In the genomic region with DNA sequence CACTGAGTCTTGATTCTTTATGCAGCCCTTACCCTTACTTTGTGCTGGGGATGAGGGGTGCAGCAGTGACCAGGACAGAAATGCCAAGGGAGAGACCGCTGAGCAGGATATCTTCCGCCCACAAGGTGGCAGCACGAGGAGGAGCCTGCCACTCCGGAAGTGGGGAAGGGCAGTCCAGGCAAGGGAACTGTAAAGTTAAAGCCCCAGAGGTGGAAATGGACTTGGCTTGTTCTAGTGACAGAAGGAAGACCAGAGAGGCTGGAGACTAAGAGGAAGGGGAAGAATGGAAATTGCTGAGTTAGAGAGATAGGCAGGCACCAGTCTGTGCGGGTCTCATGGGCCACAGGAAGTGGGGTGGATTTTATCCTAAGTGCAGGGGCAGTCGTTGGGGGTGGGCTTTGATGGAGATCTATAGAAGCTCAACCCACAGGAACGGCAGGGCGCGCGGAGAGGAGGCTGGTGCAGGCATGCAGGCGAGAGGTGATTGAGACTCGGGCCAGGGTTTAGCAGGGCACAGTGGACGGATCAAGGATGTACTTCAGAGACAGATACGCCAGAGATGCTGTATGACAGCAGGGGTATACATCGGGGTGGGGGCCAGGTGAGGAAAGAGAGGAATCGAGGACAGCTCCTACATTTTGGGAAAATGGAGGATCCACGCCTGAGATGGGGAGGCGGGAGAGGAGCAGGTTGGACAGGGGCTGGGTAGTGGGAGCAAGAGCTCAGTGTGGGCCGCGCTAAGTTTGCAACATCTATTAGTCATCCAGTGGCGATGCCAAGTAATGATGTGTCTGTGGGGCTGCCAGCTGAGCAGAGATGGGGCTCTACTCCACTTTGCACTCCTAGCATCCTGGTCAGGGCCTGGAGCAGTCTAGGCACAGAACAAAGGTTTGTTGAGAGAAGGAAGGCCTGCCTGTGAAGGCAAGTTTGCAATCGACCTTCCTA, we compare ENCODE assay signal across 1 cellular context.
TF ChIP-seq lines count a peak whose summit lies in the region.

No MANE protein-coding gene starts in this region.

TF ChIP-seq in HEK293, 187 proteins besides CTCF, POLR2A, EP300 and RAD21 (continued from another document):
- TF ChIP-seq, protein P1, sequence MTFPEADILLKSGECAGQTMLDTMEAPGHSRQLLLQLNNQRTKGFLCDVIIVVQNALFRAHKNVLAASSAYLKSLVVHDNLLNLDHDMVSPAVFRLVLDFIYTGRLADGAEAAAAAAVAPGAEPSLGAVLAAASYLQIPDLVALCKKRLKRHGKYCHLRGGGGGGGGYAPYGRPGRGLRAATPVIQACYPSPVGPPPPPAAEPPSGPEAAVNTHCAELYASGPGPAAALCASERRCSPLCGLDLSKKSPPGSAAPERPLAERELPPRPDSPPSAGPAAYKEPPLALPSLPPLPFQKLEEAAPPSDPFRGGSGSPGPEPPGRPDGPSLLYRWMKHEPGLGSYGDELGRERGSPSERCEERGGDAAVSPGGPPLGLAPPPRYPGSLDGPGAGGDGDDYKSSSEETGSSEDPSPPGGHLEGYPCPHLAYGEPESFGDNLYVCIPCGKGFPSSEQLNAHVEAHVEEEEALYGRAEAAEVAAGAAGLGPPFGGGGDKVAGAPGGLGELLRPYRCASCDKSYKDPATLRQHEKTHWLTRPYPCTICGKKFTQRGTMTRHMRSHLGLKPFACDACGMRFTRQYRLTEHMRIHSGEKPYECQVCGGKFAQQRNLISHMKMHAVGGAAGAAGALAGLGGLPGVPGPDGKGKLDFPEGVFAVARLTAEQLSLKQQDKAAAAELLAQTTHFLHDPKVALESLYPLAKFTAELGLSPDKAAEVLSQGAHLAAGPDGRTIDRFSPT (tag by site-specific recombination; IDR thresholded peaks at IDR 0.05): peak; percentile 51; the same call in 1 of the 2 replicates
- TF ChIP-seq ZNF426 (tag by site-specific recombination; IDR thresholded peaks at IDR 0.05): no peak
- TF ChIP-seq ZBTB17 (tag by site-specific recombination; IDR thresholded peaks at IDR 0.05): 0 out of 2 replicates have a peak, but pooled peaks have one; percentile 25
- TF ChIP-seq, protein P2, sequence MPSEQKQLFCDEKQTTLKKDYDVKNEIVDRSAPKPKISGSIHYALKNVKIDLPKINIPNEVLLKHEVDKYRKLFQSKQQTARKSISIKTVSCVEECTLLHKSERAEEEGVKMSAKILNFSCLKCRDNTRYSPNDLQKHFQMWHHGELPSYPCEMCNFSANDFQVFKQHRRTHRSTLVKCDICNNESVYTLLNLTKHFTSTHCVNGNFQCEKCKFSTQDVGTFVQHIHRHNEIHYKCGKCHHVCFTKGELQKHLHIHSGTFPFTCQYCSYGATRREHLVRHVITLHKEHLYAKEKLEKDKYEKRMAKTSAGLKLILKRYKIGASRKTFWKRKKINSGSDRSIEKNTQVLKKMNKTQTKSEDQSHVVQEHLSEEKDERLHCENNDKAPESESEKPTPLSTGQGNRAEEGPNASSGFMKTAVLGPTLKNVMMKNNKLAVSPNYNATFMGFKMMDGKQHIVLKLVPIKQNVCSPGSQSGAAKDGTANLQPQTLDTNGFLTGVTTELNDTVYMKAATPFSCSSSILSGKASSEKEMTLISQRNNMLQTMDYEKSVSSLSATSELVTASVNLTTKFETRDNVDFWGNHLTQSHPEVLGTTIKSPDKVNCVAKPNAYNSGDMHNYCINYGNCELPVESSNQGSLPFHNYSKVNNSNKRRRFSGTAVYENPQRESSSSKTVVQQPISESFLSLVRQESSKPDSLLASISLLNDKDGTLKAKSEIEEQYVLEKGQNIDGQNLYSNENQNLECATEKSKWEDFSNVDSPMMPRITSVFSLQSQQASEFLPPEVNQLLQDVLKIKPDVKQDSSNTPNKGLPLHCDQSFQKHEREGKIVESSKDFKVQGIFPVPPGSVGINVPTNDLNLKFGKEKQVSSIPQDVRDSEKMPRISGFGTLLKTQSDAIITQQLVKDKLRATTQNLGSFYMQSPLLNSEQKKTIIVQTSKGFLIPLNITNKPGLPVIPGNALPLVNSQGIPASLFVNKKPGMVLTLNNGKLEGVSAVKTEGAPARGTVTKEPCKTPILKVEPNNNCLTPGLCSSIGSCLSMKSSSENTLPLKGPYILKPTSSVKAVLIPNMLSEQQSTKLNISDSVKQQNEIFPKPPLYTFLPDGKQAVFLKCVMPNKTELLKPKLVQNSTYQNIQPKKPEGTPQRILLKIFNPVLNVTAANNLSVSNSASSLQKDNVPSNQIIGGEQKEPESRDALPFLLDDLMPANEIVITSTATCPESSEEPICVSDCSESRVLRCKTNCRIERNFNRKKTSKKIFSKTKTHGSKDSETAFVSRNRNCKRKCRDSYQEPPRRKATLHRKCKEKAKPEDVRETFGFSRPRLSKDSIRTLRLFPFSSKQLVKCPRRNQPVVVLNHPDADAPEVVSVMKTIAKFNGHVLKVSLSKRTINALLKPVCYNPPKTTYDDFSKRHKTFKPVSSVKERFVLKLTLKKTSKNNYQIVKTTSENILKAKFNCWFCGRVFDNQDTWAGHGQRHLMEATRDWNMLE (tag by site-specific recombination; conservative IDR thresholded peaks at IDR 0.05; ENCODE audit: low read depth): 0 out of 2 replicates have a peak, but pooled peaks have one; percentile 23
- TF ChIP-seq, protein P3, sequence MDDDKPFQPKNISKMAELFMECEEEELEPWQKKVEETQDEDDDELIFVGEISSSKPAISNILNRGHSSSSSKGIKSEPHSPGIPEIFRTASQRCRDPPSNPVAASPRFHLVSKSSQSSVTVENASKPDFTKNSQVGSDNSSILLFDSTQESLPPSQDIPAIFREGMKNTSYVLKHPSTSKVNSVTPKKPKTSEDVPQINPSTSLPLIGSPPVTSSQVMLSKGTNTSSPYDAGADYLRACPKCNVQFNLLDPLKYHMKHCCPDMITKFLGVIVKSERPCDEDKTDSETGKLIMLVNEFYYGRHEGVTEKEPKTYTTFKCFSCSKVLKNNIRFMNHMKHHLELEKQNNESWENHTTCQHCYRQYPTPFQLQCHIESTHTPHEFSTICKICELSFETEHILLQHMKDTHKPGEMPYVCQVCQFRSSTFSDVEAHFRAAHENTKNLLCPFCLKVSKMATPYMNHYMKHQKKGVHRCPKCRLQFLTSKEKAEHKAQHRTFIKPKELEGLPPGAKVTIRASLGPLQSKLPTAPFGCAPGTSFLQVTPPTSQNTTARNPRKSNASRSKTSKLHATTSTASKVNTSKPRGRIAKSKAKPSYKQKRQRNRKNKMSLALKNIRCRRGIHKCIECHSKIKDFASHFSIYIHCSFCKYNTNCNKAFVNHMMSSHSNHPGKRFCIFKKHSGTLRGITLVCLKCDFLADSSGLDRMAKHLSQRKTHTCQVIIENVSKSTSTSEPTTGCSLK (tag by site-specific recombination; IDR thresholded peaks at IDR 0.05): no peak
- TF ChIP-seq, protein P4, sequence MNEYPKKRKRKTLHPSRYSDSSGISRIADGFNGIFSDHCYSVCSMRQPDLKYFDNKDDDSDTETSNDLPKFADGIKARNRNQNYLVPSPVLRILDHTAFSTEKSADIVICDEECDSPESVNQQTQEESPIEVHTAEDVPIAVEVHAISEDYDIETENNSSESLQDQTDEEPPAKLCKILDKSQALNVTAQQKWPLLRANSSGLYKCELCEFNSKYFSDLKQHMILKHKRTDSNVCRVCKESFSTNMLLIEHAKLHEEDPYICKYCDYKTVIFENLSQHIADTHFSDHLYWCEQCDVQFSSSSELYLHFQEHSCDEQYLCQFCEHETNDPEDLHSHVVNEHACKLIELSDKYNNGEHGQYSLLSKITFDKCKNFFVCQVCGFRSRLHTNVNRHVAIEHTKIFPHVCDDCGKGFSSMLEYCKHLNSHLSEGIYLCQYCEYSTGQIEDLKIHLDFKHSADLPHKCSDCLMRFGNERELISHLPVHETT (tag by site-specific recombination; IDR thresholded peaks at IDR 0.05): no peak
- TF ChIP-seq ZBTB48 (tag by site-specific recombination; IDR thresholded peaks at IDR 0.05): peak; percentile 64; the same call in 1 of the 2 replicates
- TF ChIP-seq ZBTB8A (tag by site-specific recombination; IDR thresholded peaks at IDR 0.05): peak; percentile 41; the same call in 1 of the 2 replicates
